ENCODE assay signal across 23 cellular contexts in genomic region chr9:120559546-120559945, GRCh38. TPM values are rescaled to one million over a fixed set of nuclear protein-coding genes. Genes with fewer than 3 reads are reported as not detected.
A peak's percentile ranks its signal among the peaks of the same experiment; 100 is the strongest.
DNase-seq lines count a peak whose midpoint lies in the region; ATAC-seq, FAIRE-seq and TF ChIP-seq lines count a peak whose summit lies in the region.
"Had no signal": no experiment of that assay in that cellular context is flagged by ENCODE, and none has a peak within 500 bp of the region (broad histone marks: within the 10 kb centered on the region; RNA-seq: fewer than 3 reads in every experiment).

No MANE protein-coding gene starts in this region.

- no peaks in the 10 kb centered on the region for H3K23me2 ChIP-seq in H9 (ENCODE audit: insufficient read length, low read depth, low read length, poor library complexity, severe bottlenecking)

- H2BK20ac ChIP-seq in H9 (ENCODE audit: low read depth, low read length, poor library complexity, severe bottlenecking), result no peak overlapping the region

- no peaks in the 10 kb centered on the region for H3K9me1 ChIP-seq in endothelial cell of umbilical vein (replicated peaks; ENCODE audit: control insufficient read depth, extremely low read depth, insufficient read depth, low read length)

- no peaks in the 10 kb centered on the region; the same call in 1 of the 2 replicates for H3K79me2 ChIP-seq in H9 (ENCODE audit: insufficient read depth, low read length)
- H3K79me2 ChIP-seq in endothelial cell of umbilical vein (ENCODE audit: control insufficient read depth, insufficient read depth, low read length), result peaks cover 26% of the 10 kb centered on the region
- H3K79me2 ChIP-seq in osteoblast (ENCODE audit: insufficient read depth, low read length), result peaks cover 40% of the 10 kb centered on the region

- H3K9me3 Mint-ChIP-seq in H9, result no peaks in the 10 kb centered on the region
- no peaks in the 10 kb centered on the region for H3K9me3 Mint-ChIP-seq in natural killer cell treated with Interleukin-12 subunit alpha and Interleukin-12 subunit beta and Interleukin-15 and Interleukin-18, amount 100 ng/mL, for 72 hours
- H3K9me3 Mint-ChIP-seq: CD8-positive, alpha-beta memory T cell had no signal

- H4K91ac ChIP-seq in H9 (ENCODE audit: insufficient read length, low read depth, low read length), result no peak overlapping the region

- peaks cover 10 to 31% (median 25%) of the 10 kb centered on the region in 3 experiments; a peak in 6 of 7 replicates for H3K36me3 Mint-ChIP-seq in H9 (ENCODE audit: insufficient read depth in 1 of 3, low read depth in 3 of 3)
- H3K36me3 Mint-ChIP-seq in natural killer cell treated with Interleukin-12 subunit alpha and Interleukin-12 subunit beta and Interleukin-15 and Interleukin-18, amount 100 ng/mL, for 72 hours, result peaks cover 15% of the 10 kb centered on the region

- H3K4me1 Mint-ChIP-seq in H9, result no peaks in the 10 kb centered on the region
- H3K4me1 Mint-ChIP-seq in natural killer cell treated with Interleukin-12 subunit alpha and Interleukin-12 subunit beta and Interleukin-15 and Interleukin-18, amount 100 ng/mL, for 72 hours (ENCODE audit: low read depth in 2 of 2), result peaks cover 25 to 38% of the 10 kb centered on the region in 2 donors

- H3K4me1 ChIP-seq in H9 (ENCODE audit: insufficient read depth, low read length) (no peaks in the 10 kb centered on the region), endothelial cell of umbilical vein (ENCODE audit: control insufficient read depth, extremely low read depth, insufficient read depth, low read length) (no peaks in the 10 kb centered on the region), osteoblast (ENCODE audit: insufficient read depth, low read length) (no peaks in the 10 kb centered on the region)
- H3K4me1 ChIP-seq: A549, BE2C had no signal

- TF ChIP-seq POLR2A in endothelial cell of umbilical vein (IDR thresholded peaks at IDR 0.05; ENCODE audit: low read depth, low read length), result no peak

- H2AFZ ChIP-seq in H9 (ENCODE audit: low read length) (no peak overlapping the region), endothelial cell of umbilical vein (ENCODE audit: low read depth, low read length) (no peak overlapping the region), osteoblast (ENCODE audit: low read length) (peak overlapping the region; percentile 15)

- no peak overlapping the region for H3K4me3 Mint-ChIP-seq in H9
- no peak overlapping the region for H3K4me3 Mint-ChIP-seq in natural killer cell treated with Interleukin-12 subunit alpha and Interleukin-12 subunit beta and Interleukin-15 and Interleukin-18, amount 100 ng/mL, for 72 hours
- H3K4me3 Mint-ChIP-seq: CD4-positive, CD25-positive, alpha-beta regulatory T cell; CD8-positive, alpha-beta memory T cell had no signal

- no peak overlapping the region for H3K56ac ChIP-seq in H9 (ENCODE audit: insufficient read length, low read depth, low read length)

- no peak overlapping the region for H4K5ac ChIP-seq in H9 (ENCODE audit: insufficient read length, low read depth, low read length)

- H2BK15ac ChIP-seq in H9 (ENCODE audit: low read depth, low read length), result no peak overlapping the region

- H2BK120ac ChIP-seq in H9 (ENCODE audit: low read depth, low read length, poor library complexity, severe bottlenecking), result no peak overlapping the region

- H4K8ac ChIP-seq in H9 (replicated peaks; ENCODE audit: insufficient read length, low read depth, low read length), result no peak overlapping the region

- POLR2A ChIA-PET in endothelial cell of umbilical vein (lab: Charles Lee), result no interaction called here

- no peak overlapping the region for H3K4me2 ChIP-seq in H9 (ENCODE audit: insufficient read depth, insufficient read length, low read length)
- no peak overlapping the region for H3K4me2 ChIP-seq in endothelial cell of umbilical vein (ENCODE audit: insufficient read depth, low read length)
- H3K4me2 ChIP-seq in osteoblast (ENCODE audit: insufficient read depth, low read length), result no peak overlapping the region
- H3K4me2 ChIP-seq: A549 had no signal

- H3K27ac ChIP-seq in H9 (ENCODE audit: insufficient read length, low read depth, low read length), result no peak overlapping the region
- H3K27ac ChIP-seq in endothelial cell of umbilical vein (ENCODE audit: insufficient read depth, low read depth, low read length), result no peak overlapping the region
- no peak overlapping the region for H3K27ac ChIP-seq in osteoblast (ENCODE audit: low read depth, low read length)
- H3K27ac ChIP-seq: 22Rv1, A549 had no signal

- CTCF ChIA-PET in endothelial cell of umbilical vein (lab: Charles Lee), result interaction anchor here (0.7 to 1.7 kb wide), 4 partner anchors 10 to 959 kb away, joined by 3 to 4 read pairs (median 4); no protein-coding TSS in a partner anchor

- DNase-seq in AG08395 (ENCODE audit: low spot score) (peak; percentile 28), H9 (no peak), endothelial cell of umbilical vein (ENCODE audit: low read depth, low spot score) (no peak), osteoblast (ENCODE audit: insufficient read length, low spot score, missing footprints) (no peak)
- DNase-seq in natural killer cell treated with Interleukin-12 subunit alpha and Interleukin-12 subunit beta and Interleukin-15 and Interleukin-18, amount 100 ng/mL, for 72 hours (ENCODE audit: low spot score), result no peak
- DNase-seq: BE2C; C1 segment of cervical spinal cord; CD4-positive, CD25-positive, alpha-beta regulatory T cell; CD8-positive, alpha-beta memory T cell; COR-L47; DMS 273 treated with DMSO at 0.1 percent for 48 hours; DMS53; DND-41; EL; GOT3; H7 had no signal

- H3K4me3 ChIP-seq in endothelial cell of umbilical vein (replicated peaks in 1 of 3; ENCODE audit: insufficient read depth in 1 of 3, low read depth in 1 of 3, low read length in 3 of 3) (no peak overlapping the region), osteoblast (ENCODE audit: insufficient read depth, low read length) (no peak overlapping the region)
- H3K4me3 ChIP-seq: A549 had no signal

- H3K9me3 ChIP-seq in H9 (ENCODE audit: control insufficient read depth, low read depth, low read length) (no peaks in the 10 kb centered on the region), endothelial cell of umbilical vein (replicated peaks; ENCODE audit: control insufficient read depth, insufficient read depth, low read length) (no peaks in the 10 kb centered on the region), osteoblast (ENCODE audit: low read depth, low read length) (no peaks in the 10 kb centered on the region)
- H3K9me3 ChIP-seq: A549, BE2C had no signal

- H3K14ac ChIP-seq in H9 (ENCODE audit: insufficient read depth, low read length), result no peak overlapping the region

- H3K36me3 ChIP-seq in endothelial cell of umbilical vein (ENCODE audit: control insufficient read depth in 2 of 2, extremely low read depth in 1 of 2, insufficient read depth in 2 of 2, low read length in 2 of 2) (peaks cover 2 to 5% of the 10 kb centered on the region in 2 experiments), osteoblast (ENCODE audit: insufficient read depth, low read length) (peaks cover 3% of the 10 kb centered on the region)

- H2BK5ac ChIP-seq in H9 (ENCODE audit: insufficient read length, low read length), result no peak overlapping the region

- WGBS in H9 (ENCODE audit: extremely low coverage, insufficient read length, low lambda C conversion rate), result no CpG with 5 or more reads among the region's 1 CpG

- FAIRE-seq in endothelial cell of umbilical vein (lab: Jason Lieb, UNC), result peak; percentile 48
- FAIRE-seq: A549, GM12892, GM18507 had no signal

- ATAC-seq in GM21515 (IDR thresholded peaks at IDR 0.05; ENCODE audit: unreplicated experiment) (no peak), GM21390 (IDR thresholded peaks at IDR 0.05; ENCODE audit: unreplicated experiment) (no peak), HG02798 (IDR thresholded peaks at IDR 0.05; ENCODE audit: poor library complexity, unreplicated experiment) (no peak)
- ATAC-seq in natural killer cell treated with Interleukin-12 subunit alpha and Interleukin-12 subunit beta and Interleukin-15 and Interleukin-18, amount 100 ng/mL, for 72 hours, result no peak

- H3K27me3 ChIP-seq in H9 (ENCODE audit: insufficient read depth, low read length) (no peaks in the 10 kb centered on the region), endothelial cell of umbilical vein (ENCODE audit: control insufficient read depth in 2 of 2, insufficient read depth in 2 of 2, low read length in 2 of 2) (no peaks in the 10 kb centered on the region), osteoblast (ENCODE audit: insufficient read depth, low read length) (no peaks in the 10 kb centered on the region)
- H3K27me3 ChIP-seq: BE2C had no signal

- H3K4ac ChIP-seq in H9 (ENCODE audit: low read depth, low read length), result no peak overlapping the region

- TF ChIP-seq CTCF in H9 (conservative IDR thresholded peaks at IDR 0.05) (no peak), endothelial cell of umbilical vein (IDR thresholded peaks at IDR 0.05; ENCODE audit: extremely low read depth in 1 of 2, insufficient read depth in 1 of 2, low read depth in 1 of 2, low read length in 2 of 2) (no peak), osteoblast (IDR thresholded peaks at IDR 0.05; ENCODE audit: extremely low read depth, low read depth, low read length) (no peak)

- H4K20me1 ChIP-seq in H9 (ENCODE audit: control insufficient read depth, insufficient read depth, insufficient read length), result no peaks in the 10 kb centered on the region
- H4K20me1 ChIP-seq in endothelial cell of umbilical vein (replicated peaks; ENCODE audit: control insufficient read depth, extremely low read depth, insufficient read depth, low read length), result peaks cover 2% of the 10 kb centered on the region
- H4K20me1 ChIP-seq in osteoblast (ENCODE audit: insufficient read depth, low read length), result no peaks in the 10 kb centered on the region

- H3K9ac ChIP-seq in H9 (ENCODE audit: extremely low read depth, insufficient read length, low read length) (no peak overlapping the region), endothelial cell of umbilical vein (replicated peaks; ENCODE audit: extremely low read depth, insufficient read depth, low read length) (no peak overlapping the region)

- H2AK5ac ChIP-seq in H9 (ENCODE audit: insufficient read length, low read length), result no peak overlapping the region

- peaks cover 6% of the 10 kb centered on the region for H3K79me1 ChIP-seq in H9 (ENCODE audit: insufficient read depth, low read depth, low read length, poor library complexity, severe bottlenecking)

- H3K23ac ChIP-seq in H9 (ENCODE audit: insufficient read length, low read depth, low read length), result no peak overlapping the region

- dilution Hi-C loops in endothelial cell of umbilical vein (cut with MboI; ENCODE audit: extremely low pct_ligation_motif_present, low sequenced_read_pairs), result no loop called here

- no TSS peak for BruUV-seq in endothelial cell of umbilical vein (replicated peaks; lab: Mats Ljungman, UMichigan)

- peak overlapping the region in 2 of 3 experiments; percentile 1 to 73; a peak in 3 of 7 replicates for H3K27ac Mint-ChIP-seq in H9
- H3K27ac Mint-ChIP-seq in natural killer cell treated with Interleukin-12 subunit alpha and Interleukin-12 subunit beta and Interleukin-15 and Interleukin-18, amount 100 ng/mL, for 72 hours, result no peak overlapping the region

- intact Hi-C loops in endothelial cell of umbilical vein (cut with micrococcal nuclease), result no loop called here

- H3K27me3 Mint-ChIP-seq in H9 (ENCODE audit: low read depth), result no peaks in the 10 kb centered on the region
- H3K27me3 Mint-ChIP-seq in natural killer cell treated with Interleukin-12 subunit alpha and Interleukin-12 subunit beta and Interleukin-15 and Interleukin-18, amount 100 ng/mL, for 72 hours, result no peaks in the 10 kb centered on the region
- H3K27me3 Mint-ChIP-seq: CD4-positive, CD25-positive, alpha-beta regulatory T cell; CD8-positive, alpha-beta memory T cell had no signal

- no peak overlapping the region for H3K18ac ChIP-seq in H9 (ENCODE audit: insufficient read length, low read depth, low read length)

- H3T11ph ChIP-seq in H9 (ENCODE audit: low read length), result no peak overlapping the region

- H2BK12ac ChIP-seq in H9 (ENCODE audit: insufficient read length, low read depth, low read length), result no peak overlapping the region

RNA-seq across cellular contexts. Expression of gene CDK5RAP2, which starts 20.4 kb away (rescaled TPM):
- total RNA-seq in H9 (2021) (51.9 and 56.4 TPM in 2 replicates), endothelial cell of umbilical vein (53.5 and 56.7 TPM in 2 replicates), osteoblast (52.2 and 59.7 TPM in 2 replicates)
- polyA plus RNA-seq in endothelial cell of umbilical vein, result 17.0 and 17.5 TPM in 2 replicates
- 24.9 and 32.8 TPM in 2 replicates for polyA plus RNA-seq in endothelial cell of umbilical vein (2011; cell fraction: cytosol; rRNA removed)
- polyA plus RNA-seq in endothelial cell of umbilical vein (2011; cell fraction: nucleus; rRNA removed), result 72.0 and 95.9 TPM in 2 replicates
- 20.6 and 26.5 TPM in 2 replicates for polyA plus RNA-seq in endothelial cell of umbilical vein (2012)
- 46.5 and 52.2 TPM in 2 replicates for polyA minus RNA-seq in endothelial cell of umbilical vein
- 46.8 TPM for polyA minus RNA-seq in endothelial cell of umbilical vein (2011; cell fraction: cytosol; rRNA and poly(A)+ RNA removed)
- polyA minus RNA-seq in endothelial cell of umbilical vein (2011; cell fraction: nucleus; rRNA and poly(A)+ RNA removed), result 60.1 and 73.7 TPM in 2 replicates
- 100 to 1,000 TPM in 1 of 2 donors, 10 to 100 TPM in 1; 73.4 to 124 TPM for total RNA-seq in natural killer cell treated with Interleukin-12 subunit alpha and Interleukin-12 subunit beta and Interleukin-15 and Interleukin-18, amount 100 ng/mL, for 72 hours

Comparison
In these comparisons a context has a peak if more than half of its experiments do, and no peak if none do; other contexts are left out.
1. H3K27ac Mint-ChIP-seq: peak in H9 (2 of 3); none in natural killer cell treated with Interleukin-12 subunit alpha and Interleukin-12 subunit beta and Interleukin-15 and Interleukin-18, amount 100 ng/mL, for 72 hours (0 of 2).